Comparison of ENCODE assay signal across 19 cellular contexts in the genomic region with DNA sequence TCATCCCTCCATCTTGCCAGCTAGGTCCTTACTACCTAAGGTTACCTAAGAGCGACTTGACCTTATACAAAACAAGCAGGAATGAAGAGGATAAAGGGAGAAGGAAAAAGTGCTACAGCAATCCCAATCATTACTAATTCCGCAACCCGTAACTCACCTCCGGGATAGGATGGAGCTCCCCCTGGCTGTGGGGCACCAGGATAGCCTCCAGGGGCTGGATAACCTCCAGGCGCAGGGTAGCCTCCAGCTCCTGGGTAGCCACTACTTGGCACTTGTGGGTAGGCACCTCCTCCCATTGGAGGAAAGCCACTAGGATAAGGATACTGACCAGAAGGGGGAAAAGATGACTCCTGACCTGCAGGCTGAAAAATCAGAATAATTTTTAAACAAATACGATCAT. TPM values are rescaled to one million over a fixed set of nuclear protein-coding genes. Genes with fewer than 3 reads are reported as not detected.
DNase-seq lines count a peak whose midpoint lies in the region; ATAC-seq and TF ChIP-seq lines count a peak whose summit lies in the region.
"Had no signal": no experiment of that assay in that cellular context is flagged by ENCODE, and none has a peak within 500 bp of the region (broad histone marks: within the 10 kb centered on the region; RNA-seq: fewer than 3 reads in every experiment).

No MANE protein-coding gene starts in this region.

- H3K4me2 ChIP-seq in DND-41 (ENCODE audit: insufficient read depth, low read length) (no peak overlapping the region), Loucy (ENCODE audit: low read depth, low read length, poor library complexity, severe bottlenecking) (no peak overlapping the region), neural progenitor cell (no peak overlapping the region)

- H3K36me3 ChIP-seq in DND-41 (ENCODE audit: insufficient read depth, low read length) (peaks cover 39% of the 10 kb centered on the region), Loucy (ENCODE audit: insufficient read depth, low read length) (peaks cover 34% of the 10 kb centered on the region), neural progenitor cell (peaks cover 6% of the 10 kb centered on the region)
- peaks cover 23% of the 10 kb centered on the region for H3K36me3 ChIP-seq in CD8-positive, alpha-beta T cell (ENCODE audit: insufficient read depth, low read length)

- H3K9me3 ChIP-seq in DND-41 (ENCODE audit: insufficient read depth, low read length, severe bottlenecking): no peaks in the 10 kb centered on the region
- no peaks in the 10 kb centered on the region for H3K9me3 ChIP-seq in Loucy (ENCODE audit: insufficient read depth, low read depth, low read length)
- H3K9me3 ChIP-seq in neural progenitor cell (ENCODE audit: low read depth): no peaks in the 10 kb centered on the region
- H3K9me3 ChIP-seq in CD8-positive, alpha-beta T cell (ENCODE audit: low read length): no peaks in the 10 kb centered on the region
- H3K9me3 ChIP-seq: colonic mucosa, esophagus squamous epithelium, lower lobe of right lung had no signal

- no peaks in the 10 kb centered on the region for H3K27me3 ChIP-seq in DND-41 (ENCODE audit: insufficient read depth, low read length, poor library complexity)
- H3K27me3 ChIP-seq in Loucy (ENCODE audit: insufficient read depth, low read length, poor library complexity, severe bottlenecking): no peaks in the 10 kb centered on the region
- no peaks in the 10 kb centered on the region for H3K27me3 ChIP-seq in neural progenitor cell
- no peaks in the 10 kb centered on the region for H3K27me3 ChIP-seq in CD8-positive, alpha-beta T cell (ENCODE audit: insufficient read depth, low read length)
- H3K27me3 ChIP-seq: colonic mucosa, esophagus squamous epithelium had no signal

- H3K9me3 Mint-ChIP-seq in chondrocyte (ENCODE audit: low read depth) (no peaks in the 10 kb centered on the region), neural progenitor cell (peaks cover under 1% of the 10 kb centered on the region), immature natural killer cell (no peaks in the 10 kb centered on the region)
- H3K9me3 Mint-ChIP-seq in CD8-positive, alpha-beta T cell: no peaks in the 10 kb centered on the region
- H3K9me3 Mint-ChIP-seq: activated CD4-positive, alpha-beta T cell treated with anti-CD3 and anti-CD28 coated beads, Interleukin-2, amount 10 ng/mL, durations not matched to agents 24 days and 14 days; activated T-cell treated with anti-CD3 and anti-CD28 coated beads, Interleukin-2, amount 50 U/mL, for 4 hours; T-helper 1 cell treated with Interleukin-12 subunit alpha and Interleukin-12 subunit beta and Interleukin-4 antibody, amounts not matched to agents 30 μg/mL and 1 μg/mL, for 36 hours had no signal

- ATAC-seq in DND-41 (ENCODE audit: insufficient read depth, low read depth) (no peak), GM19328 (IDR thresholded peaks at IDR 0.05; ENCODE audit: unreplicated experiment) (no peak), GM18858 (IDR thresholded peaks at IDR 0.05; ENCODE audit: unreplicated experiment) (no peak)
- no peak for ATAC-seq in CD8-positive, alpha-beta T cell
- ATAC-seq: activated T-cell treated with anti-CD3 and anti-CD28 coated beads, Interleukin-2, amount 50 U/mL, for 4 hours had no signal

- TF ChIP-seq CTCF in DND-41 (IDR thresholded peaks at IDR 0.05; ENCODE audit: borderline replicate concordance, extremely low read depth, low read length, poor library complexity, severe bottlenecking) (peak; percentile 31), Loucy (conservative IDR thresholded peaks at IDR 0.05; ENCODE audit: low read length) (peak; percentile 28; the same call in 1 of the 2 replicates), chondrocyte (IDR thresholded peaks at IDR 0.05) (peak; percentile 45), neural progenitor cell (IDR thresholded peaks at IDR 0.05) (peak; percentile 29)
- TF ChIP-seq CTCF in CD8-positive, alpha-beta T cell (IDR thresholded peaks at IDR 0.05): no peak

- peaks cover 25% of the 10 kb centered on the region for H3K79me2 ChIP-seq in DND-41 (ENCODE audit: insufficient read depth, low read length)
- peaks cover 14% of the 10 kb centered on the region for H3K79me2 ChIP-seq in Loucy (ENCODE audit: insufficient read depth, low read length)
- H3K79me2 ChIP-seq in neural progenitor cell (ENCODE audit: low read depth): peaks cover 25% of the 10 kb centered on the region

- H3F3A ChIP-seq in Loucy (ENCODE audit: low read depth) (peaks cover 6% of the 10 kb centered on the region; the same call in 1 of the 2 replicates), neural progenitor cell (ENCODE audit: low read depth) (no peaks in the 10 kb centered on the region)

- H2AFZ ChIP-seq in DND-41 (ENCODE audit: low read depth, low read length): no peak overlapping the region
- no peak overlapping the region for H2AFZ ChIP-seq in Loucy (ENCODE audit: low read length)
- no peak overlapping the region for H2AFZ ChIP-seq in neural progenitor cell (replicated peaks)

- H3K27ac ChIP-seq in DND-41 (ENCODE audit: low read length): no peak overlapping the region
- H3K27ac ChIP-seq in neural progenitor cell: no peak overlapping the region
- no peak overlapping the region for H3K27ac ChIP-seq in CD8-positive, alpha-beta T cell (ENCODE audit: low read depth, low read length)
- H3K27ac ChIP-seq: colonic mucosa, esophagus squamous epithelium, lower lobe of right lung had no signal

- DNase-seq in DND-41 (no peak), chondrocyte (ENCODE audit: low spot score) (no peak), neural progenitor cell (ENCODE audit: low spot score) (no peak), immature natural killer cell (no peak)
- no peak for DNase-seq in CD8-positive, alpha-beta T cell
- DNase-seq: activated CD4-positive, alpha-beta T cell treated with anti-CD3 and anti-CD28 coated beads, Interleukin-2, amount 10 ng/mL, durations not matched to agents 24 days and 14 days; activated T-cell treated with anti-CD3 and anti-CD28 coated beads, Interleukin-2, amount 50 U/mL, for 4 hours; colonic mucosa; esophagus squamous epithelium; hypothalamus; lower lobe of right lung; NCI-H1048; NCI-H2227 treated with DMSO at 0.1 percent for 48 hours; nephron progenitor cell; stimulated activated naive CD4-positive, alpha-beta T cell treated with Interleukin-2 at 50 U/mL for 16 hours had no signal

- CTCF ChIA-PET in CD8-positive, alpha-beta T cell (lab: Charles Lee): no interaction called here

- no peak overlapping the region for H3K4me3 Mint-ChIP-seq in chondrocyte (ENCODE audit: unreplicated experiment)
- H3K4me3 Mint-ChIP-seq in neural progenitor cell: no peak overlapping the region
- H3K4me3 Mint-ChIP-seq in immature natural killer cell: no peak overlapping the region
- H3K4me3 Mint-ChIP-seq in CD8-positive, alpha-beta T cell: no peak overlapping the region
- H3K4me3 Mint-ChIP-seq: activated CD4-positive, alpha-beta T cell treated with anti-CD3 and anti-CD28 coated beads, Interleukin-2, amount 10 ng/mL, durations not matched to agents 24 days and 14 days; activated T-cell treated with anti-CD3 and anti-CD28 coated beads, Interleukin-2, amount 50 U/mL, for 4 hours; nephron progenitor cell; T-helper 1 cell treated with Interleukin-12 subunit alpha and Interleukin-12 subunit beta and Interleukin-4 antibody, amounts not matched to agents 30 μg/mL and 1 μg/mL, for 36 hours had no signal

- H4K20me1 ChIP-seq in DND-41 (ENCODE audit: insufficient read depth, low read length) (peaks cover 1% of the 10 kb centered on the region), Loucy (ENCODE audit: insufficient read depth, low read length, poor library complexity, severe bottlenecking) (no peaks in the 10 kb centered on the region), neural progenitor cell (ENCODE audit: low read depth) (no peaks in the 10 kb centered on the region)

- H3K4me3 ChIP-seq in DND-41 (ENCODE audit: low read depth in 1 of 2, low read length in 2 of 2): no peak overlapping the region
- H3K4me3 ChIP-seq in Loucy (ENCODE audit: low read length, poor library complexity, severe bottlenecking): no peak overlapping the region
- no peak overlapping the region for H3K4me3 ChIP-seq in neural progenitor cell
- H3K4me3 ChIP-seq in CD8-positive, alpha-beta T cell (ENCODE audit: low read depth, low read length): no peak overlapping the region
- H3K4me3 ChIP-seq: colonic mucosa, esophagus squamous epithelium, lower lobe of right lung had no signal

- no peak overlapping the region for H3K9ac ChIP-seq in DND-41 (ENCODE audit: low read depth, low read length)
- H3K9ac ChIP-seq in Loucy (ENCODE audit: low read depth, low read length, poor library complexity, severe bottlenecking): no peak overlapping the region
- no peak overlapping the region for H3K9ac ChIP-seq in neural progenitor cell

- H3K27me3 Mint-ChIP-seq in chondrocyte (ENCODE audit: low read depth) (no peaks in the 10 kb centered on the region), neural progenitor cell (ENCODE audit: insufficient read depth, low read depth) (peaks cover 2% of the 10 kb centered on the region), immature natural killer cell (ENCODE audit: low read depth in 3 of 3) (no peaks in the 10 kb centered on the region)
- no peaks in the 10 kb centered on the region for H3K27me3 Mint-ChIP-seq in CD8-positive, alpha-beta T cell (ENCODE audit: low read depth)
- H3K27me3 Mint-ChIP-seq: activated CD4-positive, alpha-beta T cell treated with anti-CD3 and anti-CD28 coated beads, Interleukin-2, amount 10 ng/mL, durations not matched to agents 24 days and 14 days had no signal

- H3K4me1 ChIP-seq in DND-41 (ENCODE audit: insufficient read depth, low read length): no peaks in the 10 kb centered on the region
- no peaks in the 10 kb centered on the region for H3K4me1 ChIP-seq in Loucy (ENCODE audit: insufficient read depth, low read length, poor library complexity, severe bottlenecking)
- H3K4me1 ChIP-seq in neural progenitor cell: no peaks in the 10 kb centered on the region
- H3K4me1 ChIP-seq in CD8-positive, alpha-beta T cell (ENCODE audit: insufficient read depth, low read length): no peaks in the 10 kb centered on the region
- H3K4me1 ChIP-seq: colonic mucosa, esophagus squamous epithelium, lower lobe of right lung had no signal

- peaks cover 12% of the 10 kb centered on the region for H3K36me3 Mint-ChIP-seq in chondrocyte (ENCODE audit: low read depth)
- H3K36me3 Mint-ChIP-seq in neural progenitor cell: peaks cover 10% of the 10 kb centered on the region
- peaks cover 12 to 19% (median 14%) of the 10 kb centered on the region in 3 donors for H3K36me3 Mint-ChIP-seq in immature natural killer cell
- peaks cover 61% of the 10 kb centered on the region for H3K36me3 Mint-ChIP-seq in CD8-positive, alpha-beta T cell

- H3K4me1 Mint-ChIP-seq in chondrocyte (ENCODE audit: low read depth): no peaks in the 10 kb centered on the region
- no peaks in the 10 kb centered on the region for H3K4me1 Mint-ChIP-seq in neural progenitor cell
- peaks cover 0 to 2% of the 10 kb centered on the region in 2 donors for H3K4me1 Mint-ChIP-seq in immature natural killer cell
- H3K4me1 Mint-ChIP-seq in CD8-positive, alpha-beta T cell (ENCODE audit: low read depth): peaks cover 15% of the 10 kb centered on the region
- H3K4me1 Mint-ChIP-seq: nephron progenitor cell had no signal

- no peaks in the 10 kb centered on the region for H3K9me2 ChIP-seq in Loucy (replicated peaks; ENCODE audit: low read depth, low read length)

- POLR2A ChIA-PET in CD8-positive, alpha-beta T cell (lab: Charles Lee): no interaction called here

- intact Hi-C loops in CD8-positive, alpha-beta T cell (cut with DNase I, micrococcal nuclease): no loop called here

- H3K27ac Mint-ChIP-seq in chondrocyte (ENCODE audit: unreplicated experiment) (no peak overlapping the region), neural progenitor cell (no peak overlapping the region), immature natural killer cell (peak overlapping the region in 2 of 6 donors; percentile 16 to 23)
- H3K27ac Mint-ChIP-seq in CD8-positive, alpha-beta T cell: no peak overlapping the region
- H3K27ac Mint-ChIP-seq: activated CD4-positive, alpha-beta T cell treated with anti-CD3 and anti-CD28 coated beads, Interleukin-2, amount 10 ng/mL, durations not matched to agents 24 days and 14 days; nephron progenitor cell; T-helper 1 cell treated with Interleukin-12 subunit alpha and Interleukin-12 subunit beta and Interleukin-4 antibody, amounts not matched to agents 30 μg/mL and 1 μg/mL, for 36 hours had no signal

RNA-seq across cellular contexts. Expression of a gene that starts 15.8 kb away (rescaled TPM):
- total RNA-seq in chondrocyte (93.5 to 102 TPM (median 94.7 TPM) in 3 replicates), neural progenitor cell (ENCODE audit: low replicate concordance) (49.1 and 53.6 TPM in 2 replicates)
- polyA plus RNA-seq in immature natural killer cell: 100 to 1,000 TPM; 119 to 234 (median 136) TPM
- total RNA-seq in CD8-positive, alpha-beta T cell: 10 to 100 TPM; 94.8 to 95.6 TPM

RNA-seq across cellular contexts. Expression of a gene that starts 35.3 kb away (rescaled TPM):
- total RNA-seq in chondrocyte (1.4 to 3.4 TPM (median 2.1 TPM) in 3 replicates), neural progenitor cell (ENCODE audit: low replicate concordance) (1.4 and 2.2 TPM in 2 replicates)
- polyA plus RNA-seq in immature natural killer cell: under 1 TPM in 2 of 3 donors, not detected in 1; 0.16 to 0.38 TPM
- total RNA-seq in CD8-positive, alpha-beta T cell: under 1 TPM; 0.49 to 0.72 TPM

RNA-seq across cellular contexts. Expression of a gene that starts 39.4 kb away (rescaled TPM):
- total RNA-seq in chondrocyte (0.42 to 1.4 TPM (median 0.59 TPM) in 3 replicates), neural progenitor cell (ENCODE audit: low replicate concordance) (1.1 and 1.7 TPM in 2 replicates)
- polyA plus RNA-seq in immature natural killer cell: under 1 TPM in 1 of 3 donors, not detected in 2; 0.16 TPM
- 1 to 10 TPM; 2.4 to 2.8 TPM for total RNA-seq in CD8-positive, alpha-beta T cell
